Comparison of ENCODE assay signal across 8 cellular contexts in genomic region chr19:34173145-34173956, GRCh38. TPM values are rescaled to one million over a fixed set of nuclear protein-coding genes. Genes with fewer than 3 reads are reported as not detected.
DNase-seq lines count a peak whose midpoint lies in the region; ATAC-seq and TF ChIP-seq lines count a peak whose summit lies in the region.

No MANE protein-coding gene starts in this region.

- H3K36me3 ChIP-seq in HEK293 (ENCODE audit: control insufficient read depth in 2 of 2, insufficient read depth in 1 of 2, low read length in 2 of 2), result peaks cover 8 to 30% of the 10 kb centered on the region in 2 experiments

- TF ChIP-seq CTCF in HEK293 (tag by site-specific recombination; IDR thresholded peaks at IDR 0.05), result no peak
- no peak for TF ChIP-seq CTCF in MCF 10A (IDR thresholded peaks at IDR 0.05; ENCODE audit: unreplicated experiment)

- no peaks in the 10 kb centered on the region for H3K9me3 Mint-ChIP-seq in MCF 10A (ENCODE audit: unreplicated experiment)

- peaks cover 19% of the 10 kb centered on the region for H3K4me1 Mint-ChIP-seq in MCF 10A (ENCODE audit: insufficient read depth, unreplicated experiment)

- intact Hi-C loops in MCF 10A (cut with micrococcal nuclease), result loop anchor here (2.0 kb wide), 1 partner anchor 47 kb away; no protein-coding TSS in a partner anchor

- peaks cover 44% of the 10 kb centered on the region for H3K36me3 Mint-ChIP-seq in MCF 10A (ENCODE audit: insufficient read depth, unreplicated experiment)

- POLR2A ChIA-PET in HEK293 (lab: Yijun Ruan, JAX) (interaction anchor here (0.6 to 2.4 kb wide), 9 partner anchors 9 to 186 kb away, joined by 3 to 12 read pairs (median 4); no protein-coding TSS in a partner anchor), MCF 10A (lab: Yijun Ruan, JAX) (interaction anchor here (0.6 to 2.9 kb wide), 15 partner anchors 12 to 871 kb away, joined by 3 to 11 read pairs (median 5); partner anchors contain the start of genes CEBPA and UBA2)

- peaks cover 9% of the 10 kb centered on the region for H3K27me3 Mint-ChIP-seq in MCF 10A (ENCODE audit: insufficient read depth, unreplicated experiment)

- peak overlapping the region; percentile 85 for H3K4me3 ChIP-seq in HEK293 (ENCODE audit: low read depth, low read length)

- no peaks in the 10 kb centered on the region for H3K9me3 ChIP-seq in HEK293 (ENCODE audit: control insufficient read depth, insufficient read depth, low read depth, low read length)

- TSS peak; percentile 38 for BruUV-seq in MCF 10A (replicated peaks; lab: Mats Ljungman, UMichigan)

- ATAC-seq in GM21576 (IDR thresholded peaks at IDR 0.05; ENCODE audit: unreplicated experiment) (no peak), GM21737 (IDR thresholded peaks at IDR 0.05; ENCODE audit: unreplicated experiment) (no peak)

- CTCF ChIA-PET in HEK293 (lab: Yijun Ruan, JAX) (interaction anchor here (0.6 to 7.9 kb wide), 16 partner anchors 9 to 395 kb away, joined by 3 to 64 read pairs (median 4); no protein-coding TSS in a partner anchor), MCF 10A (lab: Yijun Ruan, JAX) (interaction anchor here (1.0 to 1.6 kb wide), 4 partner anchors 15 to 173 kb away, joined by 3 to 6 read pairs (median 4); no protein-coding TSS in a partner anchor)

- DNase-seq in CD1c-positive myeloid dendritic cell (ENCODE audit: extremely low spot score) (peak; percentile 34), RPMI8226 (peak; percentile 29), MCF 10A (ENCODE audit: unreplicated experiment) (peak; percentile 57), iris pigment epithelial cell (ENCODE audit: low read depth) (peak; percentile 62)
- DNase-seq in stimulated activated CD4-positive, alpha-beta T cell treated with anti-CD3 and anti-CD28 coated beads, Interleukin-12 subunit alpha, Interleukin-12 subunit beta, amount 100 ng/mL, for 48 hours (ENCODE audit: low read depth in 2 of 3, low spot score in 1 of 3), result peak in 2 of 3 donors; percentile 9 to 12

- H3K27ac Mint-ChIP-seq in MCF 10A (ENCODE audit: low read depth, unreplicated experiment), result peak overlapping the region; percentile 96

- H3K27ac ChIP-seq in HEK293 (ENCODE audit: extremely low read depth, low read depth, low read length), result peak overlapping the region; percentile 100

- H3K4me1 ChIP-seq in HEK293 (ENCODE audit: control insufficient read depth, insufficient read depth, low read length), result peaks cover 50% of the 10 kb centered on the region

- peak overlapping the region; percentile 86 for H3K4me3 Mint-ChIP-seq in MCF 10A (ENCODE audit: unreplicated experiment)

TF ChIP-seq in HEK293, 187 proteins besides CTCF, POLR2A, EP300 and RAD21 (continues in another document):
- TF ChIP-seq ZBTB8A (tag by site-specific recombination; IDR thresholded peaks at IDR 0.05), result no peak; the same call in 1 of the 2 replicates
- no peak for TF ChIP-seq ZNF558 (tag by site-specific recombination; IDR thresholded peaks at IDR 0.05)
- TF ChIP-seq ZNF366 (tag by site-specific recombination; conservative IDR thresholded peaks at IDR 0.05), result no peak
- TF ChIP-seq ZNF248 (tag by site-specific recombination; IDR thresholded peaks at IDR 0.05), result no peak
- TF ChIP-seq INSM2 (tag by site-specific recombination; IDR thresholded peaks at IDR 0.05), result peak; percentile 69; the same call in 1 of the 2 replicates
- TF ChIP-seq ZNF513 (tag by site-specific recombination; IDR thresholded peaks at IDR 0.05), result 0 out of 2 replicates have a peak, but pooled peaks have one; percentile 20
- TF ChIP-seq ZNF202 (tag by site-specific recombination; IDR thresholded peaks at IDR 0.05; ENCODE audit: borderline replicate concordance), result no peak
- no peak for TF ChIP-seq ZNF292 (tag by site-specific recombination; IDR thresholded peaks at IDR 0.05; ENCODE audit: borderline replicate concordance, low read depth)
- TF ChIP-seq ZNF768 (tag by site-specific recombination; IDR thresholded peaks at IDR 0.05), result no peak
- TF ChIP-seq ZBTB7A (tag by site-specific recombination; IDR thresholded peaks at IDR 0.05; ENCODE audit: low read depth), result no peak
- no peak for TF ChIP-seq ZNF585B (tag by site-specific recombination; IDR thresholded peaks at IDR 0.05)
- no peak for TF ChIP-seq ZNF138 (tag by site-specific recombination; IDR thresholded peaks at IDR 0.05; ENCODE audit: borderline replicate concordance)
- peak; percentile 84 for TF ChIP-seq ZNF76 (tag by site-specific recombination; IDR thresholded peaks at IDR 0.05; ENCODE audit: borderline replicate concordance, low read depth)
- TF ChIP-seq ZNF394 (tag by site-specific recombination; IDR thresholded peaks at IDR 0.05; ENCODE audit: borderline replicate concordance), result no peak
- no peak for TF ChIP-seq PRDM1 (tag by site-specific recombination; IDR thresholded peaks at IDR 0.05)
- no peak for TF ChIP-seq ZNF555 (tag by site-specific recombination; conservative IDR thresholded peaks at IDR 0.05)
- TF ChIP-seq MZF1 (tag by site-specific recombination; IDR thresholded peaks at IDR 0.05; ENCODE audit: borderline replicate concordance), result 0 out of 2 replicates have a peak, but pooled peaks have one; percentile 10
- peak; percentile 34 for TF ChIP-seq ZNF501 (tag by site-specific recombination; IDR thresholded peaks at IDR 0.05)
- TF ChIP-seq BCL11A (tag by site-specific recombination; IDR thresholded peaks at IDR 0.05; ENCODE audit: low read depth), result 0 out of 2 replicates have a peak, but pooled peaks have one; percentile 36
- TF ChIP-seq ZNF560 (tag by site-specific recombination; IDR thresholded peaks at IDR 0.05; ENCODE audit: borderline replicate concordance), result no peak
- no peak for TF ChIP-seq ZBTB1 (tag by site-specific recombination; IDR thresholded peaks at IDR 0.05)
- no peak for TF ChIP-seq ZNF561 (tag by site-specific recombination; IDR thresholded peaks at IDR 0.05; ENCODE audit: borderline replicate concordance)
- TF ChIP-seq ZNF324 (tag by site-specific recombination; IDR thresholded peaks at IDR 0.05), result no peak
- TF ChIP-seq EGR2 (tag by site-specific recombination; IDR thresholded peaks at IDR 0.05; ENCODE audit: low read depth), result peak; percentile 81
- TF ChIP-seq ZSCAN30 (tag by site-specific recombination; IDR thresholded peaks at IDR 0.05), result peak; percentile 37
- TF ChIP-seq ZNF140 (tag by site-specific recombination; IDR thresholded peaks at IDR 0.05), result no peak
- peak; percentile 95 for TF ChIP-seq PRDM10 (tag by site-specific recombination; IDR thresholded peaks at IDR 0.05)
- TF ChIP-seq ZBTB17 (tag by site-specific recombination; IDR thresholded peaks at IDR 0.05), result peak; percentile 84
- no peak for TF ChIP-seq ZNF776 (tag by site-specific recombination; IDR thresholded peaks at IDR 0.05; ENCODE audit: borderline replicate concordance)
- TF ChIP-seq ZNF830 (tag by site-specific recombination; IDR thresholded peaks at IDR 0.05; ENCODE audit: low read depth), result no peak

RNA-seq across cellular contexts. Expression of gene LSM14A, which starts 1.0 kb away (rescaled TPM):
- total RNA-seq in MCF 10A (2022), result 93.7 and 100 TPM in 2 replicates

Comparison
In these comparisons a context has a peak if more than half of its experiments do, and no peak if none do; other contexts are left out.
1. DNase-seq: peak in every context shown above with its lines; median percentile 62 in iris pigment epithelial cell; 57 in MCF 10A; 34 in CD1c-positive myeloid dendritic cell; 29 in RPMI8226; 10 in stimulated activated CD4-positive, alpha-beta T cell treated with anti-CD3 and anti-CD28 coated beads, Interleukin-12 subunit alpha, Interleukin-12 subunit beta, amount 100 ng/mL, for 48 hours.